In genomic region chr18:24426398-24427294, GRCh38 we compare ENCODE assay signal across 8 cellular contexts. TPM values are rescaled to one million over a fixed set of nuclear protein-coding genes. Genes with fewer than 3 reads are reported as not detected.
A peak's percentile ranks its signal among the peaks of the same experiment; 100 is the strongest.
DNase-seq lines count a peak whose midpoint lies in the region; ATAC-seq and TF ChIP-seq lines count a peak whose summit lies in the region.

TSS of gene IMPACT (plus strand) at chr18:24426670. CDS start at chr18:24426757, 87 bp downstream.

- no peak within 1 kb of the TSS for H3K4ac ChIP-seq in neuronal stem cell (ENCODE audit: low read length)

- peak within 1 kb of the TSS; percentile 92 for H3K23ac ChIP-seq in neuronal stem cell (ENCODE audit: low read depth, low read length, poor library complexity)

- TF ChIP-seq POLR2A in gastroesophageal sphincter (IDR thresholded peaks at IDR 0.05) = peak; percentile 41 to 54

- H3K4me3 ChIP-seq in DOHH2 (ENCODE audit: low read length) (peak within 1 kb of the TSS; percentile 67), gastroesophageal sphincter (peak within 1 kb of the TSS; percentile 54 to 86), neuronal stem cell (ENCODE audit: low read length in 2 of 2) (peak within 1 kb of the TSS; percentile 75 to 92), subcutaneous abdominal adipose tissue (ENCODE audit: low read depth in 1 of 5, low read length in 5 of 5) (peak within 1 kb of the TSS; percentile 80 to 86 (median 85))

- peaks cover 18% of the 10 kb centered on the region for H3K36me3 Mint-ChIP-seq in activated naive CD4-positive, alpha-beta T cell treated with anti-CD3 and anti-CD28 coated beads for 36 hours (ENCODE audit: low read depth)

- intact Hi-C loops in activated naive CD4-positive, alpha-beta T cell treated with anti-CD3 and anti-CD28 coated beads for 36 hours (cut with micrococcal nuclease) = loop anchor here (1.0 to 2.0 kb wide), 2 partner anchors 29 to 58 kb away; partner anchors contain the start of gene OSBPL1A

- peak within 1 kb of the TSS; percentile 91 for H2BK5ac ChIP-seq in neuronal stem cell (ENCODE audit: low read length)

- peak within 1 kb of the TSS; percentile 60 for H2AK5ac ChIP-seq in neuronal stem cell (ENCODE audit: low read depth, low read length)

- H4K8ac ChIP-seq in neuronal stem cell (ENCODE audit: low read depth, low read length) = no peak within 1 kb of the TSS

- 3% methylated on average over 13 of the region's 82 CpGs; no CpG with 5 or more reads in 1 of the 2 donors for WGBS in gastroesophageal sphincter (ENCODE audit: low coverage in 1 of 2), 2 donors
- no CpG with 5 or more reads among the region's 82 CpGs for WGBS in neuronal stem cell (ENCODE audit: extremely low coverage in 2 of 2, insufficient read length in 2 of 2, insufficient replicate concordance in 1 of 2), 2 donors

- H2AFZ ChIP-seq in neuronal stem cell (ENCODE audit: low read length) = peak within 1 kb of the TSS; percentile 91

- no peak within 1 kb of the TSS for H2BK15ac ChIP-seq in neuronal stem cell (ENCODE audit: low read length)

- ATAC-seq in GM21619 (IDR thresholded peaks at IDR 0.05; ENCODE audit: unreplicated experiment) (peak; percentile 93), gastroesophageal sphincter (peak; percentile 95)

- H3K36me3 ChIP-seq in DOHH2 (ENCODE audit: control insufficient read depth, low read length) = no peaks in the 10 kb centered on the region
- H3K36me3 ChIP-seq in gastroesophageal sphincter = peaks cover 0 to 20% of the 10 kb centered on the region in 2 donors
- peaks cover 4 to 29% of the 10 kb centered on the region in 2 donors for H3K36me3 ChIP-seq in neuronal stem cell (replicated peaks in 1 of 2; ENCODE audit: control insufficient read depth in 2 of 2, insufficient read depth in 2 of 2, low read length in 2 of 2)
- H3K36me3 ChIP-seq in subcutaneous abdominal adipose tissue (ENCODE audit: control insufficient read depth in 5 of 5, insufficient read depth in 5 of 5, low read length in 5 of 5) = peaks cover 0 to 6% (median 3%) of the 10 kb centered on the region in 5 donors

- H3K4me2 ChIP-seq in DOHH2 (ENCODE audit: low read length) (peak within 1 kb of the TSS; percentile 56), neuronal stem cell (ENCODE audit: insufficient read depth, low read length, poor library complexity, severe bottlenecking) (peak within 1 kb of the TSS; percentile 67)

- H3K14ac ChIP-seq in neuronal stem cell (ENCODE audit: low read length) = no peak within 1 kb of the TSS

- DNase-seq in KBM-7 = peak; percentile 43
- DNase-seq in SK-MEL-5 (ENCODE audit: low read depth, low spot score) = peak; percentile 77
- DNase-seq in activated naive CD4-positive, alpha-beta T cell treated with anti-CD3 and anti-CD28 coated beads for 36 hours = peak; percentile 75
- DNase-seq in neuronal stem cell (ENCODE audit: low spot score) = peak; percentile 88

- no peak within 1 kb of the TSS for H2BK12ac ChIP-seq in neuronal stem cell (ENCODE audit: low read length)

- H4K91ac ChIP-seq in neuronal stem cell (ENCODE audit: low read depth, low read length, poor library complexity) = peak within 1 kb of the TSS; percentile 40

- TF ChIP-seq CTCF in DOHH2 (IDR thresholded peaks at IDR 0.05; ENCODE audit: low read depth, low read length, poor library complexity, severe bottlenecking) (no peak), gastroesophageal sphincter (IDR thresholded peaks at IDR 0.05) (no peak)

- peaks cover 22% of the 10 kb centered on the region for H3K4me1 Mint-ChIP-seq in activated naive CD4-positive, alpha-beta T cell treated with anti-CD3 and anti-CD28 coated beads for 36 hours (ENCODE audit: low read depth)

- no peaks in the 10 kb centered on the region for H3K79me1 ChIP-seq in neuronal stem cell (ENCODE audit: low read depth, low read length)

- no peaks in the 10 kb centered on the region for H3K79me2 ChIP-seq in DOHH2 (ENCODE audit: control insufficient read depth, low read length)

- H3F3A ChIP-seq in DOHH2 (ENCODE audit: control insufficient read depth, insufficient read depth) = no peaks in the 10 kb centered on the region

- H3K27ac ChIP-seq in DOHH2 (ENCODE audit: low read depth, low read length) = no peak within 1 kb of the TSS
- H3K27ac ChIP-seq in gastroesophageal sphincter = peak within 1 kb of the TSS; percentile 10 to 90 (median 86)
- peak within 1 kb of the TSS; percentile 94 for H3K27ac ChIP-seq in neuronal stem cell (replicated peaks; ENCODE audit: low read length)
- peak within 1 kb of the TSS; percentile 82 for H3K27ac ChIP-seq in subcutaneous abdominal adipose tissue (ENCODE audit: low read depth, low read length)

- peaks cover 5% of the 10 kb centered on the region; the same call in 1 of the 2 replicates for H3K27me3 ChIP-seq in DOHH2 (ENCODE audit: control insufficient read depth, low read length)
- peaks cover 36% of the 10 kb centered on the region for H3K27me3 ChIP-seq in gastroesophageal sphincter
- H3K27me3 ChIP-seq in neuronal stem cell (ENCODE audit: control insufficient read depth in 3 of 3, insufficient read depth in 3 of 3, low read depth in 1 of 3, low read length in 3 of 3) = peaks cover 0 to 18% (median 0%) of the 10 kb centered on the region in 3 experiments
- peaks cover 0 to 12% (median 9%) of the 10 kb centered on the region in 5 donors for H3K27me3 ChIP-seq in subcutaneous abdominal adipose tissue (ENCODE audit: control insufficient read depth in 5 of 5, insufficient read depth in 4 of 5, low read length in 5 of 5)

- H4K20me1 ChIP-seq in DOHH2 (ENCODE audit: control insufficient read depth, insufficient read depth, low read depth, low read length) = no peaks in the 10 kb centered on the region

- no peak for TF ChIP-seq EP300 in gastroesophageal sphincter (IDR thresholded peaks at IDR 0.05)

- H3K9me2 ChIP-seq in DOHH2 (replicated peaks; ENCODE audit: control insufficient read depth, low read length) = no peaks in the 10 kb centered on the region

- H3K4me1 ChIP-seq in DOHH2 (ENCODE audit: control insufficient read depth, low read length) (peaks cover 13% of the 10 kb centered on the region), gastroesophageal sphincter (peaks cover 3 to 10% (median 4%) of the 10 kb centered on the region in 3 donors), neuronal stem cell (ENCODE audit: control insufficient read depth in 2 of 2, insufficient read depth in 1 of 2, low read depth in 1 of 2, low read length in 2 of 2) (no peaks in the 10 kb centered on the region), subcutaneous abdominal adipose tissue (ENCODE audit: control insufficient read depth in 5 of 5, insufficient read depth in 5 of 5, low read length in 5 of 5) (peaks cover 0 to 15% (median 12%) of the 10 kb centered on the region in 5 donors)

- CTCF ChIA-PET in activated naive CD4-positive, alpha-beta T cell treated with anti-CD3 and anti-CD28 coated beads for 36 hours (lab: Charles Lee) = interaction anchor here (0.6 to 1.4 kb wide), 2 partner anchors 34 to 62 kb away, joined by 3 read pairs; partner anchors contain the start of gene HRH4

- peak within 1 kb of the TSS; percentile 98 for H3K18ac ChIP-seq in neuronal stem cell (ENCODE audit: low read length)

- H3K27me3 Mint-ChIP-seq in activated naive CD4-positive, alpha-beta T cell treated with anti-CD3 and anti-CD28 coated beads for 36 hours (ENCODE audit: low read depth) = peaks cover 17% of the 10 kb centered on the region

- H3K27ac Mint-ChIP-seq in activated naive CD4-positive, alpha-beta T cell treated with anti-CD3 and anti-CD28 coated beads for 36 hours = peak within 1 kb of the TSS; percentile 78

- in situ Hi-C loops in KBM-7 (cut with MboI; ENCODE audit: low pct_unique_long_range_greater_than_20kb, low sequenced_read_pairs) = no loop called here
- in situ Hi-C loops in SK-MEL-5 (cut with HindIII; ENCODE audit: low pct_unique_long_range_greater_than_20kb, low sequenced_read_pairs) = no loop called here

- H3K4me3 Mint-ChIP-seq in activated naive CD4-positive, alpha-beta T cell treated with anti-CD3 and anti-CD28 coated beads for 36 hours = peak within 1 kb of the TSS; percentile 91

- no peak within 1 kb of the TSS for H2BK120ac ChIP-seq in neuronal stem cell (ENCODE audit: low read depth, low read length)

- H3K9ac ChIP-seq in neuronal stem cell (ENCODE audit: low read depth, low read length, poor library complexity) (peak within 1 kb of the TSS; percentile 88), subcutaneous abdominal adipose tissue (ENCODE audit: low read length in 5 of 5) (peak within 1 kb of the TSS; percentile 63 to 87 (median 80))

- H3K9me3 Mint-ChIP-seq in activated naive CD4-positive, alpha-beta T cell treated with anti-CD3 and anti-CD28 coated beads for 36 hours = peaks cover 3% of the 10 kb centered on the region

- H3K9me3 ChIP-seq in DOHH2 (ENCODE audit: control insufficient read depth, insufficient read depth, low read length) (no peaks in the 10 kb centered on the region; the same call in 1 of the 2 replicates), gastroesophageal sphincter (no peaks in the 10 kb centered on the region), neuronal stem cell (replicated peaks in 1 of 2; ENCODE audit: control insufficient read depth in 2 of 2, insufficient read depth in 1 of 2, low read depth in 1 of 2, low read length in 2 of 2) (no peaks in the 10 kb centered on the region), subcutaneous abdominal adipose tissue (ENCODE audit: control insufficient read depth in 5 of 5, low read length in 5 of 5) (no peaks in the 10 kb centered on the region)

RNA-seq across cellular contexts. Expression of gene IMPACT, which starts in this region (rescaled TPM):
- 38.2 and 47.3 TPM in 2 replicates for total RNA-seq in SK-MEL-5 (2014; rRNA removed; shearing (Covaris generic))
- polyA plus RNA-seq in SK-MEL-5 (2015; cell fraction: cytosol; rRNA removed) = 32.2 and 32.7 TPM in 2 replicates
- polyA plus RNA-seq in SK-MEL-5 (2015; cell fraction: nucleus; rRNA removed) = 32.8 and 33.4 TPM in 2 replicates
- 10 to 100 TPM; 19.4 to 19.9 TPM for total RNA-seq in activated naive CD4-positive, alpha-beta T cell treated with anti-CD3 and anti-CD28 coated beads for 36 hours
- total RNA-seq in gastroesophageal sphincter = 10 to 100 TPM; 17.6 to 32.7 (median 21.9) TPM
- 36.7 TPM for polyA plus RNA-seq in neuronal stem cell (2013, experiment 1 of 2)
- polyA plus RNA-seq in neuronal stem cell (2013, experiment 2 of 2) = 38.9 TPM
